18 cellular contexts compared by ENCODE assay signal in genomic region chr3:154779571-154779970, GRCh38.
DNase-seq lines count a peak whose midpoint lies in the region; ATAC-seq and TF ChIP-seq lines count a peak whose summit lies in the region.
"Had no signal": no experiment of that assay in that cellular context is flagged by ENCODE, and none has a peak within 500 bp of the region (broad histone marks: within the 10 kb centered on the region; RNA-seq: fewer than 3 reads in every experiment).

No MANE protein-coding gene starts in this region.

- no peaks in the 10 kb centered on the region for H3K4me1 Mint-ChIP-seq in activated T-helper 2 cell treated with anti-CD3 and anti-CD28 coated beads, Interferon-gamma antibody, Interleukin-2, Interleukin-4, amounts not matched to agents 10 μg/mL and 5 μg/mL and 100 μg/mL, durations not matched to agents 14 hours and 24 hours and 36 hours (ENCODE audit: low read depth)
- H3K4me1 Mint-ChIP-seq: activated naive CD8-positive, alpha-beta T cell treated with anti-CD3 and anti-CD28 coated beads for 36 hours; T-helper 17 cell had no signal

- DNase-seq in AG20443 (ENCODE audit: low spot score) (peak; percentile 68), RWPE1 (ENCODE audit: low spot score) (peak; percentile 29), epithelial cell of prostate (ENCODE audit: low read depth, low spot score) (peak; percentile 22), osteoblast (ENCODE audit: insufficient read length, low spot score, missing footprints) (peak; percentile 52), dermis blood vessel endothelial cell (no peak)
- no peak for DNase-seq in activated T-helper 2 cell treated with anti-CD3 and anti-CD28 coated beads, Interferon-gamma antibody, Interleukin-2, Interleukin-4, amounts not matched to agents 10 μg/mL and 5 μg/mL and 100 μg/mL, durations not matched to agents 14 hours and 24 hours and 36 hours (ENCODE audit: low spot score)
- DNase-seq in stimulated activated CD4-positive, alpha-beta T cell treated with anti-CD3 and anti-CD28 coated beads, Interleukin-1b, Interleukin-23, amount 100 ng/mL, for 48 hours: no peak
- DNase-seq: activated CD4-positive, alpha-beta T cell treated with anti-CD3 and anti-CD28 coated beads for 1 hour; activated naive CD8-positive, alpha-beta T cell treated with anti-CD3 and anti-CD28 coated beads for 36 hours; BE2C; DND-41; esophagus squamous epithelium; midbrain; NCI-H1436; NCI-H510A treated with DMSO at 0.1 percent for 48 hours; ovary; T-helper 17 cell had no signal

- ATAC-seq in HG03280 (IDR thresholded peaks at IDR 0.05; ENCODE audit: unreplicated experiment): no peak
- ATAC-seq: T-helper 17 cell had no signal

- H3K27ac Mint-ChIP-seq in activated T-helper 2 cell treated with anti-CD3 and anti-CD28 coated beads, Interferon-gamma antibody, Interleukin-2, Interleukin-4, amounts not matched to agents 10 μg/mL and 5 μg/mL and 100 μg/mL, durations not matched to agents 14 hours and 24 hours and 36 hours: no peak overlapping the region
- H3K27ac Mint-ChIP-seq: activated naive CD8-positive, alpha-beta T cell treated with anti-CD3 and anti-CD28 coated beads for 36 hours; T-helper 17 cell had no signal

- H3K36me3 Mint-ChIP-seq in activated T-helper 2 cell treated with anti-CD3 and anti-CD28 coated beads, Interferon-gamma antibody, Interleukin-2, Interleukin-4, amounts not matched to agents 10 μg/mL and 5 μg/mL and 100 μg/mL, durations not matched to agents 14 hours and 24 hours and 36 hours (ENCODE audit: low read depth): no peaks in the 10 kb centered on the region
- H3K36me3 Mint-ChIP-seq: activated naive CD8-positive, alpha-beta T cell treated with anti-CD3 and anti-CD28 coated beads for 36 hours had no signal

- H3K9me3 Mint-ChIP-seq in activated T-helper 2 cell treated with anti-CD3 and anti-CD28 coated beads, Interferon-gamma antibody, Interleukin-2, Interleukin-4, amounts not matched to agents 10 μg/mL and 5 μg/mL and 100 μg/mL, durations not matched to agents 14 hours and 24 hours and 36 hours: no peaks in the 10 kb centered on the region
- H3K9me3 Mint-ChIP-seq: activated naive CD8-positive, alpha-beta T cell treated with anti-CD3 and anti-CD28 coated beads for 36 hours had no signal

- no peaks in the 10 kb centered on the region for H3K79me2 ChIP-seq in osteoblast (ENCODE audit: insufficient read depth, low read length)

- H3K4me1 ChIP-seq in osteoblast (ENCODE audit: insufficient read depth, low read length): no peaks in the 10 kb centered on the region
- H3K4me1 ChIP-seq: BE2C, esophagus squamous epithelium had no signal

- H3K4me2 ChIP-seq in osteoblast (ENCODE audit: insufficient read depth, low read length): no peak overlapping the region

- H3K36me3 ChIP-seq in osteoblast (ENCODE audit: insufficient read depth, low read length): no peaks in the 10 kb centered on the region
- H3K36me3 ChIP-seq: BE2C, esophagus squamous epithelium, ovary had no signal

- no peaks in the 10 kb centered on the region for H3K27me3 Mint-ChIP-seq in activated T-helper 2 cell treated with anti-CD3 and anti-CD28 coated beads, Interferon-gamma antibody, Interleukin-2, Interleukin-4, amounts not matched to agents 10 μg/mL and 5 μg/mL and 100 μg/mL, durations not matched to agents 14 hours and 24 hours and 36 hours (ENCODE audit: low read depth)
- H3K27me3 Mint-ChIP-seq: activated naive CD8-positive, alpha-beta T cell treated with anti-CD3 and anti-CD28 coated beads for 36 hours; T-helper 17 cell had no signal

- no peaks in the 10 kb centered on the region for H4K20me1 ChIP-seq in osteoblast (ENCODE audit: insufficient read depth, low read length)

- no peak overlapping the region for H3K4me3 Mint-ChIP-seq in activated T-helper 2 cell treated with anti-CD3 and anti-CD28 coated beads, Interferon-gamma antibody, Interleukin-2, Interleukin-4, amounts not matched to agents 10 μg/mL and 5 μg/mL and 100 μg/mL, durations not matched to agents 14 hours and 24 hours and 36 hours (ENCODE audit: low read depth)
- H3K4me3 Mint-ChIP-seq: activated naive CD8-positive, alpha-beta T cell treated with anti-CD3 and anti-CD28 coated beads for 36 hours; T-helper 17 cell had no signal

- H2AFZ ChIP-seq in osteoblast (ENCODE audit: low read length): no peak overlapping the region

- CTCF ChIA-PET in RWPE1 (lab: Yijun Ruan, JAX): no interaction called here

- H3K4me3 ChIP-seq in osteoblast (ENCODE audit: insufficient read depth, low read length): no peak overlapping the region
- H3K4me3 ChIP-seq: esophagus squamous epithelium, ovary had no signal

- H3K9me3 ChIP-seq in osteoblast (ENCODE audit: low read depth, low read length): no peaks in the 10 kb centered on the region
- H3K9me3 ChIP-seq: BE2C, esophagus squamous epithelium, ovary had no signal

- POLR2A ChIA-PET in RWPE1 (lab: Yijun Ruan, JAX; ENCODE audit: low non-redundant PET): no interaction called here

- no peaks in the 10 kb centered on the region for H3K27me3 ChIP-seq in osteoblast (ENCODE audit: insufficient read depth, low read length)
- H3K27me3 ChIP-seq: BE2C, esophagus squamous epithelium, ovary had no signal

- intact Hi-C loops in activated T-helper 2 cell treated with anti-CD3 and anti-CD28 coated beads, Interferon-gamma antibody, Interleukin-2, Interleukin-4, amounts not matched to agents 10 μg/mL and 5 μg/mL and 100 μg/mL, durations not matched to agents 14 hours and 24 hours and 36 hours (cut with micrococcal nuclease): no loop called here

- H3K27ac ChIP-seq in RWPE1 (no peak overlapping the region), epithelial cell of prostate (no peak overlapping the region), osteoblast (ENCODE audit: low read depth, low read length) (no peak overlapping the region)
- H3K27ac ChIP-seq: esophagus squamous epithelium, ovary had no signal

- TF ChIP-seq CTCF in RWPE1 (conservative IDR thresholded peaks at IDR 0.05; ENCODE audit: low read depth) (no peak), osteoblast (IDR thresholded peaks at IDR 0.05; ENCODE audit: extremely low read depth, low read depth, low read length) (no peak)

Comparison
In these comparisons a context has a peak if more than half of its experiments do, and no peak if none do; other contexts are left out.
1. DNase-seq: peak in AG20443 (single experiment), RWPE1 (single experiment), epithelial cell of prostate (single experiment) and osteoblast (single experiment); none in activated T-helper 2 cell treated with anti-CD3 and anti-CD28 coated beads, Interferon-gamma antibody, Interleukin-2, Interleukin-4, amounts not matched to agents 10 μg/mL and 5 μg/mL and 100 μg/mL, durations not matched to agents 14 hours and 24 hours and 36 hours (single experiment), dermis blood vessel endothelial cell (single experiment) and stimulated activated CD4-positive, alpha-beta T cell treated with anti-CD3 and anti-CD28 coated beads, Interleukin-1b, Interleukin-23, amount 100 ng/mL, for 48 hours (single experiment).